In the genomic region with DNA sequence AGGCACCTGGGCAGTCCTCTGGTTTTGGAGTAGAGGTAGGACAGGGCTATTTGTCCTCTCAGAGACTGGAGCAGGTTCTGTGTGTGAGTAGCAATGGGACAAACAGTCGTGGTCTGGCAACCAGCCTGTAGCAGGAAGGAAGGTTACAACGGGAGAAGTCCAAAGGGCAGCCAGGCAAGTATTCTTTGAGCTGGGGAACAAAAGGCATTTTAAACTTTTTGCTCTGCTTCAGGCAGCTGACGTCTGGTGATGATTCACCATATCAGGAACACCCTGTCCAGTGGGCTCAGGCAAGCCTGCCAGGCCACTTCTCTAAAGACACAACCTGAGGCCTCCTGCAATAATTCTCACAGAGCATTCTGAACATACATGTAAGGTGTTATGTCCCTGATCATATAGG, we compare ENCODE assay signal across 8 cellular contexts.
A peak's percentile ranks its signal among the peaks of the same experiment; 100 is the strongest.
DNase-seq lines count a peak whose midpoint lies in the region; ATAC-seq and TF ChIP-seq lines count a peak whose summit lies in the region.
"Not testable (repeated sequence)": the region's sequence is repeated elsewhere in the genome, so short reads cannot be mapped to it uniquely, and the experiment has no call there.

No MANE protein-coding gene starts in this region.

- not testable (repeated sequence) for BruUV-seq in Calu3 (replicated peaks; lab: Mats Ljungman, UMichigan)

- not testable (repeated sequence) for H3K4me1 ChIP-seq in RWPE2 (ENCODE audit: insufficient read depth, poor library complexity, severe bottlenecking); colonic mucosa; gastroesophageal sphincter; lung (ENCODE audit: control insufficient read depth in 2 of 2, insufficient read depth in 2 of 2, low read length in 2 of 2); upper lobe of right lung

- H3K27ac ChIP-seq in RWPE2 (ENCODE audit: poor library complexity, severe bottlenecking); colonic mucosa; gastroesophageal sphincter; lung (ENCODE audit: low read depth in 1 of 2, low read length in 1 of 2); upper lobe of right lung: not testable (repeated sequence)

- not testable (repeated sequence) for H3K27me3 Mint-ChIP-seq in Calu3 (ENCODE audit: unreplicated experiment)

- peak; percentile 89 for ATAC-seq in RWPE2 (ENCODE audit: low read depth)
- peak; percentile 55 for ATAC-seq in gastroesophageal sphincter
- ATAC-seq in left lobe of liver, result peak; percentile 91
- peak; percentile 53 for ATAC-seq in lung (ENCODE audit: insufficient read depth, low FRiP score)
- peak; percentile 74 for ATAC-seq in upper lobe of right lung

- TF ChIP-seq EP300 in gastroesophageal sphincter (IDR thresholded peaks at IDR 0.05), result not testable (repeated sequence)

- 26 to 56% methylated on average over 3 of the region's 3 CpGs for WGBS in gastroesophageal sphincter (ENCODE audit: low coverage in 1 of 2), 2 donors
- WGBS in lung, 2 donors, result 31 to 33% methylated on average over 3 of the region's 3 CpGs

- not testable (repeated sequence) for H3K36me3 Mint-ChIP-seq in Calu3 (ENCODE audit: insufficient read depth, unreplicated experiment)

- peaks cover 23% of the 10 kb centered on the region for H3K4me1 Mint-ChIP-seq in Calu3 (ENCODE audit: low read depth, unreplicated experiment)

- not testable (repeated sequence) for H3K4me3 Mint-ChIP-seq in Calu3 (ENCODE audit: low read depth, unreplicated experiment)

- TF ChIP-seq CTCF in Calu3 (IDR thresholded peaks at IDR 0.05; ENCODE audit: unreplicated experiment); RWPE2 (IDR thresholded peaks at IDR 0.05; ENCODE audit: poor library complexity, severe bottlenecking); colonic mucosa (IDR thresholded peaks at IDR 0.05); gastroesophageal sphincter (IDR thresholded peaks at IDR 0.05); lung (IDR thresholded peaks at IDR 0.05; ENCODE audit: control extremely low read depth, extremely low read depth); upper lobe of right lung (IDR thresholded peaks at IDR 0.05): not testable (repeated sequence)

- H3K36me3 ChIP-seq in RWPE2 (ENCODE audit: low read depth); colonic mucosa; gastroesophageal sphincter; lung (ENCODE audit: control insufficient read depth in 2 of 2, insufficient read depth in 2 of 2, low read length in 2 of 2); upper lobe of right lung: not testable (repeated sequence)

- CTCF ChIA-PET in Calu3 (lab: Charles Lee), result not testable (repeated sequence)

- H3K9me3 Mint-ChIP-seq in Calu3 (ENCODE audit: low read depth, unreplicated experiment), result not testable (repeated sequence)

- DNase-seq in Calu3 (peak; percentile 77), colonic mucosa (peak; percentile 70), left lobe of liver (ENCODE audit: low spot score) (peak; percentile 84), renal cortical epithelial cell (ENCODE audit: low read depth) (peak; percentile 16)
- not testable (repeated sequence) for DNase-seq in RWPE2 (ENCODE audit: low spot score); lung (ENCODE audit: low spot score); upper lobe of right lung

- H3K9ac ChIP-seq in colonic mucosa (ENCODE audit: low read depth in 2 of 2, low read length in 2 of 2), result not testable (repeated sequence)

- H3K27ac Mint-ChIP-seq in Calu3 (ENCODE audit: unreplicated experiment), result peak overlapping the region; percentile 59

- not testable (repeated sequence) for H3K9me3 ChIP-seq in RWPE2 (ENCODE audit: severe bottlenecking); colonic mucosa; gastroesophageal sphincter; lung (ENCODE audit: control insufficient read depth in 2 of 2, insufficient read depth in 1 of 2, low read length in 1 of 2); upper lobe of right lung

- intact Hi-C loops in Calu3 (cut with micrococcal nuclease; ENCODE audit: unreplicated experiment); colonic mucosa (cut with DNase I); upper lobe of right lung (cut with DNase I): not testable (repeated sequence)

- TF ChIP-seq POLR2A in gastroesophageal sphincter (IDR thresholded peaks at IDR 0.05), result not testable (repeated sequence)

- H3K27me3 ChIP-seq in RWPE2 (ENCODE audit: insufficient read depth, poor library complexity, severe bottlenecking); colonic mucosa; gastroesophageal sphincter; lung (ENCODE audit: control insufficient read depth, insufficient read depth); upper lobe of right lung: not testable (repeated sequence)

- not testable (repeated sequence) for H3K4me3 ChIP-seq in RWPE2 (ENCODE audit: severe bottlenecking); colonic mucosa; gastroesophageal sphincter; lung; upper lobe of right lung
